Comparison of ENCODE assay signal across 1 cellular context in genomic region chr13:31162151-31163008, GRCh38.
TF ChIP-seq lines count a peak whose summit lies in the region.

No MANE protein-coding gene starts in this region.

TF ChIP-seq in K562, 482 proteins besides CTCF, POLR2A, EP300 and RAD21 (continued from another document and continues in another):
- no peak for TF ChIP-seq PRDM10 (IDR thresholded peaks at IDR 0.05; ENCODE audit: partially characterized antibody)
- no peak for TF ChIP-seq ARID3B (CRISPR knock-in tag; IDR thresholded peaks at IDR 0.05; ENCODE audit: borderline replicate concordance)
- TF ChIP-seq CLOCK (CRISPR knock-in tag; IDR thresholded peaks at IDR 0.05; ENCODE audit: borderline replicate concordance): no peak
- no peak for TF ChIP-seq SMAD3 (CRISPR knock-in tag; conservative IDR thresholded peaks at IDR 0.05)
- TF ChIP-seq ZNF217 (CRISPR knock-in tag; IDR thresholded peaks at IDR 0.05): no peak
- TF ChIP-seq HNRNPH1 (optimal IDR thresholded peaks at IDR 0.05; ENCODE audit: low read depth, low read length): no peak
- TF ChIP-seq HNRNPUL1 (IDR thresholded peaks at IDR 0.05; ENCODE audit: low read length): no peak
- no peak for TF ChIP-seq ZNF695 (CRISPR knock-in tag; IDR thresholded peaks at IDR 0.05)
- no peak for TF ChIP-seq ZBTB5 (IDR thresholded peaks at IDR 0.05)
- no peak for TF ChIP-seq ZNF184 (CRISPR knock-in tag; IDR thresholded peaks at IDR 0.05)
- TF ChIP-seq PRPF4 (IDR thresholded peaks at IDR 0.05; ENCODE audit: insufficient read depth, low read depth, low read length, poor library complexity, severe bottlenecking): no peak
- TF ChIP-seq FOXM1 (IDR thresholded peaks at IDR 0.05; ENCODE audit: low read depth): 0 out of 2 replicates have a peak, but pooled peaks have one; percentile 35
- TF ChIP-seq FOXM1 (CRISPR knock-in tag; IDR thresholded peaks at IDR 0.05; ENCODE audit: low read depth): no peak
- TF ChIP-seq FOXJ2 (tag; IDR thresholded peaks at IDR 0.05): no peak
- 0 out of 2 replicates have a peak, but pooled peaks have one; percentile 12 for TF ChIP-seq NFIC (IDR thresholded peaks at IDR 0.05)
- no peak for TF ChIP-seq ZBTB8A (IDR thresholded peaks at IDR 0.05; ENCODE audit: partially characterized antibody)
- no peak for TF ChIP-seq MCM3 (IDR thresholded peaks at IDR 0.05)
- no peak for TF ChIP-seq HMGN3 (IDR thresholded peaks at IDR 0.05; ENCODE audit: borderline replicate concordance, extremely low read depth, insufficient read length, low read depth, low read length)
- no peak for TF ChIP-seq KLF16 (IDR thresholded peaks at IDR 0.05)
- TF ChIP-seq ZBTB26 (CRISPR knock-in tag; IDR thresholded peaks at IDR 0.05): no peak
- no peak for TF ChIP-seq BRF1 (IDR thresholded peaks at IDR 0.05; ENCODE audit: borderline replicate concordance, extremely low read depth, insufficient read length)
- no peak for TF ChIP-seq ZHX1 (conservative IDR thresholded peaks at IDR 0.05; ENCODE audit: low read length)
- no peak for TF ChIP-seq PCBP1 (IDR thresholded peaks at IDR 0.05; ENCODE audit: low read depth, low read length, poor library complexity, severe bottlenecking)
- no peak for TF ChIP-seq REST (CRISPR knock-in tag; IDR thresholded peaks at IDR 0.05; ENCODE audit: low read depth)
- peak; percentile 62; the same call in 1 of the 2 replicates for TF ChIP-seq E2F3 (CRISPR knock-in tag; IDR thresholded peaks at IDR 0.05)
- TF ChIP-seq GATA2 (CRISPR knock-in tag; IDR thresholded peaks at IDR 0.05): no peak
- no peak for TF ChIP-seq ELK1 (CRISPR knock-in tag; IDR thresholded peaks at IDR 0.05)
- no peak for TF ChIP-seq TCFL5 (CRISPR knock-in tag; conservative IDR thresholded peaks at IDR 0.05)
- TF ChIP-seq FOXA3 (CRISPR knock-in tag; conservative IDR thresholded peaks at IDR 0.05 in 1 of 2, IDR thresholded peaks at IDR 0.05 in 1 of 2): no peak
- TF ChIP-seq LARP7 (IDR thresholded peaks at IDR 0.05): no peak
- TF ChIP-seq BCL6 (CRISPR knock-in tag; IDR thresholded peaks at IDR 0.05): no peak
- no peak for TF ChIP-seq UBTF (IDR thresholded peaks at IDR 0.05; ENCODE audit: borderline replicate concordance in 1 of 2, low read depth in 2 of 2, low read length in 2 of 2)
- TF ChIP-seq ZZZ3 (IDR thresholded peaks at IDR 0.05): no peak
- no peak for TF ChIP-seq XRCC4 (IDR thresholded peaks at IDR 0.05; ENCODE audit: extremely low read depth, insufficient read depth, insufficient read length)
- TF ChIP-seq NFYB (IDR thresholded peaks at IDR 0.05; ENCODE audit: extremely low read depth, insufficient read length): no peak
- TF ChIP-seq FOSL1 (tag; conservative IDR thresholded peaks at IDR 0.05): no peak; the same call in 1 of the 2 replicates
- TF ChIP-seq CREM (IDR thresholded peaks at IDR 0.05; ENCODE audit: low read depth): peak; percentile 75
- no peak for TF ChIP-seq GTF2B (IDR thresholded peaks at IDR 0.05; ENCODE audit: extremely low read depth, insufficient read length)
